Comparison of ENCODE assay signal across 16 cellular contexts in genomic region chr1:18646776-18647410, GRCh38. TPM values are rescaled to one million over a fixed set of nuclear protein-coding genes. Genes with fewer than 3 reads are reported as not detected.
DNase-seq lines count a peak whose midpoint lies in the region; ATAC-seq and TF ChIP-seq lines count a peak whose summit lies in the region.
"Had no signal": no experiment of that assay in that cellular context is flagged by ENCODE, and none has a peak within 500 bp of the region (broad histone marks: within the 10 kb centered on the region; RNA-seq: fewer than 3 reads in every experiment).

No MANE protein-coding gene starts in this region.

- H3K27ac ChIP-seq in HUES48 (ENCODE audit: low read depth, low read length), result no peak overlapping the region

- BruUV-seq in Caco-2 (replicated peaks; lab: Mats Ljungman, UMichigan), result no TSS peak

- H3K4me3 Mint-ChIP-seq in Caco-2 (ENCODE audit: unreplicated experiment), result peak overlapping the region; percentile 27
- H3K4me3 Mint-ChIP-seq: activated T-cell treated with anti-CD3 and anti-CD28 coated beads, Interleukin-2, amount 50 U/mL, for 4 hours; effector memory CD8-positive, alpha-beta T cell; HFFc6; stimulated activated effector memory CD8-positive, alpha-beta T cell treated with anti-CD3 and anti-CD28 coated beads, Interleukin-12 subunit alpha, Interleukin-12 subunit beta, amount 100 ng/mL, for 72 hours had no signal

- peak overlapping the region; percentile 21; the same call in 1 of the 2 replicates for H3K4me3 ChIP-seq in Caco-2 (ENCODE audit: low read depth, low read length)
- H3K4me3 ChIP-seq in HUES48 (ENCODE audit: low read depth, low read length), result peak overlapping the region; percentile 29; the same call in 1 of the 2 replicates
- peak overlapping the region; percentile 32 for H3K4me3 ChIP-seq in iPS-15b (ENCODE audit: low read depth, low read length)

- in situ Hi-C loops in GM13976 (cut with MboI; ENCODE audit: low sequenced_read_pairs, unreplicated experiment), result no loop called here

- DNase-seq in Caco-2 (no peak), retina (peak; percentile 49), GM13976 (ENCODE audit: low spot score) (no peak), AG08395 (ENCODE audit: low spot score) (no peak)
- DNase-seq: activated CD4-positive, alpha-beta T cell treated with anti-CD3 and anti-CD28 coated beads for 48 hours; activated T-cell treated with anti-CD3 and anti-CD28 coated beads, Interleukin-2, amount 50 U/mL, for 4 hours; CD4-positive, CD25-positive, alpha-beta regulatory T cell; effector memory CD8-positive, alpha-beta T cell; foreskin melanocyte; HFFc6; NCI-H2171 treated with DMSO at 0.1 percent for 48 hours; T-cell had no signal

- no peak for ATAC-seq in HG03432 (IDR thresholded peaks at IDR 0.05; ENCODE audit: unreplicated experiment)
- ATAC-seq: activated T-cell treated with anti-CD3 and anti-CD28 coated beads, Interleukin-2, amount 50 U/mL, for 4 hours; effector memory CD8-positive, alpha-beta T cell; stimulated activated effector memory CD8-positive, alpha-beta T cell treated with anti-CD3 and anti-CD28 coated beads, Interleukin-12 subunit alpha, Interleukin-12 subunit beta, amount 100 ng/mL, for 72 hours; T-cell had no signal

- TF ChIP-seq CTCF in Caco-2 (IDR thresholded peaks at IDR 0.05; ENCODE audit: insufficient read depth in 1 of 2, low read depth in 1 of 2, low read length in 1 of 2, severe bottlenecking in 1 of 2, unreplicated experiment in 1 of 2) (no peak), GM13976 (IDR thresholded peaks at IDR 0.05; ENCODE audit: borderline replicate concordance, control extremely low read depth, extremely low read depth, insufficient read depth, missing control alignments) (no peak)

- H3K9ac ChIP-seq in HUES48 (ENCODE audit: low read depth, low read length) (no peak overlapping the region), iPS-15b (ENCODE audit: low read depth, low read length) (no peak overlapping the region)

- H3K36me3 ChIP-seq in Caco-2 (ENCODE audit: control insufficient read depth, insufficient read depth, low read length) (no peaks in the 10 kb centered on the region), HUES48 (ENCODE audit: control insufficient read depth, insufficient read depth, low read length) (no peaks in the 10 kb centered on the region), iPS-15b (ENCODE audit: control insufficient read depth, insufficient read depth, low read length) (no peaks in the 10 kb centered on the region)

- no peaks in the 10 kb centered on the region for H3K9me3 ChIP-seq in Caco-2
- H3K9me3 ChIP-seq in HUES48 (ENCODE audit: control insufficient read depth, insufficient read depth, low read length), result no peaks in the 10 kb centered on the region
- no peaks in the 10 kb centered on the region for H3K9me3 ChIP-seq in iPS-15b (ENCODE audit: control insufficient read depth, insufficient read depth, low read length)

- POLR2A ChIA-PET in Caco-2 (lab: Charles Lee), result no interaction called here

- H3K27ac Mint-ChIP-seq in Caco-2 (ENCODE audit: unreplicated experiment), result no peak overlapping the region
- H3K27ac Mint-ChIP-seq: CD4-positive, CD25-positive, alpha-beta regulatory T cell; effector memory CD8-positive, alpha-beta T cell; HFFc6; stimulated activated effector memory CD8-positive, alpha-beta T cell treated with anti-CD3 and anti-CD28 coated beads, Interleukin-12 subunit alpha, Interleukin-12 subunit beta, amount 100 ng/mL, for 72 hours; T-cell had no signal

- H3K4me1 Mint-ChIP-seq in Caco-2 (ENCODE audit: low read depth, unreplicated experiment), result peaks cover 13% of the 10 kb centered on the region

- peaks cover 7% of the 10 kb centered on the region for H3K36me3 Mint-ChIP-seq in Caco-2 (ENCODE audit: insufficient read depth, unreplicated experiment)
- H3K36me3 Mint-ChIP-seq: CD4-positive, CD25-positive, alpha-beta regulatory T cell; stimulated activated effector memory CD8-positive, alpha-beta T cell treated with anti-CD3 and anti-CD28 coated beads, Interleukin-12 subunit alpha, Interleukin-12 subunit beta, amount 100 ng/mL, for 72 hours; T-cell had no signal

- peaks cover 35% of the 10 kb centered on the region for H3K27me3 Mint-ChIP-seq in Caco-2 (ENCODE audit: insufficient read depth, unreplicated experiment)

- no peaks in the 10 kb centered on the region for H3K9me3 Mint-ChIP-seq in Caco-2 (ENCODE audit: unreplicated experiment)
- H3K9me3 Mint-ChIP-seq: activated T-cell treated with anti-CD3 and anti-CD28 coated beads, Interleukin-2, amount 50 U/mL, for 4 hours; CD4-positive, CD25-positive, alpha-beta regulatory T cell; effector memory CD8-positive, alpha-beta T cell; HFFc6; stimulated activated effector memory CD8-positive, alpha-beta T cell treated with anti-CD3 and anti-CD28 coated beads, Interleukin-12 subunit alpha, Interleukin-12 subunit beta, amount 100 ng/mL, for 72 hours; T-cell had no signal

- CTCF ChIA-PET in Caco-2 (lab: Charles Lee), result no interaction called here

- intact Hi-C loops in Caco-2 (cut with micrococcal nuclease; ENCODE audit: unreplicated experiment), result no loop called here

- peaks cover 29% of the 10 kb centered on the region for H3K4me1 ChIP-seq in Caco-2
- H3K4me1 ChIP-seq in HUES48 (ENCODE audit: control insufficient read depth, insufficient read depth, low read length), result peaks cover 53% of the 10 kb centered on the region
- H3K4me1 ChIP-seq in iPS-15b (ENCODE audit: control insufficient read depth, insufficient read depth, low read length), result peaks cover 35% of the 10 kb centered on the region

- H3K27me3 ChIP-seq in Caco-2 (replicated peaks; ENCODE audit: control insufficient read depth, insufficient read depth, low read length) (peaks cover 3% of the 10 kb centered on the region), HUES48 (ENCODE audit: control insufficient read depth, insufficient read depth, low read length) (peaks cover 95% of the 10 kb centered on the region), iPS-15b (ENCODE audit: control insufficient read depth, insufficient read depth, low read length) (peaks cover 92% of the 10 kb centered on the region)

RNA-seq across cellular contexts. Expression of gene PAX7, which starts 16.2 kb away (rescaled TPM):
- 0.18 TPM in 1 of 2 replicates, not detected in the other for total RNA-seq in Caco-2 (2022)
- total RNA-seq: activated T-cell treated with anti-CD3 and anti-CD28 coated beads, Interleukin-2, amount 50 U/mL, for 4 hours; CD4-positive, CD25-positive, alpha-beta regulatory T cell; HFFc6; T-cell had no signal
